Comparison of ENCODE assay signal across 1 cellular context in genomic region chr7:1700086-1700485, GRCh38.
TF ChIP-seq lines count a peak whose summit lies in the region.

No MANE protein-coding gene starts in this region.

TF ChIP-seq in SK-N-SH, 30 proteins besides CTCF, POLR2A, EP300 and RAD21 (continued from another document):
- no peak for TF ChIP-seq ZBTB33 (IDR thresholded peaks at IDR 0.05; ENCODE audit: borderline replicate concordance, low read depth)
- TF ChIP-seq SMC3 (IDR thresholded peaks at IDR 0.05; ENCODE audit: low read depth, low read length) = no peak
- no peak for TF ChIP-seq GATA2 (CRISPR knock-in tag; IDR thresholded peaks at IDR 0.05)
- no peak for TF ChIP-seq POLR2AphosphoS5 (IDR thresholded peaks at IDR 0.05; ENCODE audit: low read depth, low read length)
